Comparison of ENCODE assay signal across 1 cellular context in genomic region chr7:149458235-149458634, GRCh38.
TF ChIP-seq lines count a peak whose summit lies in the region.

No MANE protein-coding gene starts in this region.

TF ChIP-seq in K562, 482 proteins besides CTCF, POLR2A, EP300 and RAD21 (continued from another document and continues in another):
- TF ChIP-seq CREB5 (CRISPR knock-in tag; IDR thresholded peaks at IDR 0.05): no peak
- no peak for TF ChIP-seq XRCC5 (IDR thresholded peaks at IDR 0.05; ENCODE audit: low read depth, low read length)
- 0 out of 4 replicates have a peak, but pooled peaks of 1 of the 2 experiments have one; percentile 13 for TF ChIP-seq HDAC1 (IDR thresholded peaks at IDR 0.05)
- no peak for TF ChIP-seq MXI1 (IDR thresholded peaks at IDR 0.05; ENCODE audit: low read depth, low read length)
- TF ChIP-seq GABPB1 (CRISPR knock-in tag; IDR thresholded peaks at IDR 0.05): 0 out of 2 replicates have a peak, but pooled peaks have one; percentile 2
- no peak for TF ChIP-seq ZNF134 (CRISPR knock-in tag; conservative IDR thresholded peaks at IDR 0.05)
- no peak for TF ChIP-seq JUN (IDR thresholded peaks at IDR 0.05; ENCODE audit: borderline replicate concordance, low read depth, low read length)
- no peak for TF ChIP-seq JUN (CRISPR knock-in tag; IDR thresholded peaks at IDR 0.05; ENCODE audit: borderline replicate concordance)
- TF ChIP-seq MEIS2 (IDR thresholded peaks at IDR 0.05; ENCODE audit: partially characterized antibody): no peak
- 0 out of 2 replicates have a peak, but pooled peaks have one; percentile 46 for TF ChIP-seq THRAP3 (IDR thresholded peaks at IDR 0.05; ENCODE audit: borderline replicate concordance)
- TF ChIP-seq, protein P1, sequence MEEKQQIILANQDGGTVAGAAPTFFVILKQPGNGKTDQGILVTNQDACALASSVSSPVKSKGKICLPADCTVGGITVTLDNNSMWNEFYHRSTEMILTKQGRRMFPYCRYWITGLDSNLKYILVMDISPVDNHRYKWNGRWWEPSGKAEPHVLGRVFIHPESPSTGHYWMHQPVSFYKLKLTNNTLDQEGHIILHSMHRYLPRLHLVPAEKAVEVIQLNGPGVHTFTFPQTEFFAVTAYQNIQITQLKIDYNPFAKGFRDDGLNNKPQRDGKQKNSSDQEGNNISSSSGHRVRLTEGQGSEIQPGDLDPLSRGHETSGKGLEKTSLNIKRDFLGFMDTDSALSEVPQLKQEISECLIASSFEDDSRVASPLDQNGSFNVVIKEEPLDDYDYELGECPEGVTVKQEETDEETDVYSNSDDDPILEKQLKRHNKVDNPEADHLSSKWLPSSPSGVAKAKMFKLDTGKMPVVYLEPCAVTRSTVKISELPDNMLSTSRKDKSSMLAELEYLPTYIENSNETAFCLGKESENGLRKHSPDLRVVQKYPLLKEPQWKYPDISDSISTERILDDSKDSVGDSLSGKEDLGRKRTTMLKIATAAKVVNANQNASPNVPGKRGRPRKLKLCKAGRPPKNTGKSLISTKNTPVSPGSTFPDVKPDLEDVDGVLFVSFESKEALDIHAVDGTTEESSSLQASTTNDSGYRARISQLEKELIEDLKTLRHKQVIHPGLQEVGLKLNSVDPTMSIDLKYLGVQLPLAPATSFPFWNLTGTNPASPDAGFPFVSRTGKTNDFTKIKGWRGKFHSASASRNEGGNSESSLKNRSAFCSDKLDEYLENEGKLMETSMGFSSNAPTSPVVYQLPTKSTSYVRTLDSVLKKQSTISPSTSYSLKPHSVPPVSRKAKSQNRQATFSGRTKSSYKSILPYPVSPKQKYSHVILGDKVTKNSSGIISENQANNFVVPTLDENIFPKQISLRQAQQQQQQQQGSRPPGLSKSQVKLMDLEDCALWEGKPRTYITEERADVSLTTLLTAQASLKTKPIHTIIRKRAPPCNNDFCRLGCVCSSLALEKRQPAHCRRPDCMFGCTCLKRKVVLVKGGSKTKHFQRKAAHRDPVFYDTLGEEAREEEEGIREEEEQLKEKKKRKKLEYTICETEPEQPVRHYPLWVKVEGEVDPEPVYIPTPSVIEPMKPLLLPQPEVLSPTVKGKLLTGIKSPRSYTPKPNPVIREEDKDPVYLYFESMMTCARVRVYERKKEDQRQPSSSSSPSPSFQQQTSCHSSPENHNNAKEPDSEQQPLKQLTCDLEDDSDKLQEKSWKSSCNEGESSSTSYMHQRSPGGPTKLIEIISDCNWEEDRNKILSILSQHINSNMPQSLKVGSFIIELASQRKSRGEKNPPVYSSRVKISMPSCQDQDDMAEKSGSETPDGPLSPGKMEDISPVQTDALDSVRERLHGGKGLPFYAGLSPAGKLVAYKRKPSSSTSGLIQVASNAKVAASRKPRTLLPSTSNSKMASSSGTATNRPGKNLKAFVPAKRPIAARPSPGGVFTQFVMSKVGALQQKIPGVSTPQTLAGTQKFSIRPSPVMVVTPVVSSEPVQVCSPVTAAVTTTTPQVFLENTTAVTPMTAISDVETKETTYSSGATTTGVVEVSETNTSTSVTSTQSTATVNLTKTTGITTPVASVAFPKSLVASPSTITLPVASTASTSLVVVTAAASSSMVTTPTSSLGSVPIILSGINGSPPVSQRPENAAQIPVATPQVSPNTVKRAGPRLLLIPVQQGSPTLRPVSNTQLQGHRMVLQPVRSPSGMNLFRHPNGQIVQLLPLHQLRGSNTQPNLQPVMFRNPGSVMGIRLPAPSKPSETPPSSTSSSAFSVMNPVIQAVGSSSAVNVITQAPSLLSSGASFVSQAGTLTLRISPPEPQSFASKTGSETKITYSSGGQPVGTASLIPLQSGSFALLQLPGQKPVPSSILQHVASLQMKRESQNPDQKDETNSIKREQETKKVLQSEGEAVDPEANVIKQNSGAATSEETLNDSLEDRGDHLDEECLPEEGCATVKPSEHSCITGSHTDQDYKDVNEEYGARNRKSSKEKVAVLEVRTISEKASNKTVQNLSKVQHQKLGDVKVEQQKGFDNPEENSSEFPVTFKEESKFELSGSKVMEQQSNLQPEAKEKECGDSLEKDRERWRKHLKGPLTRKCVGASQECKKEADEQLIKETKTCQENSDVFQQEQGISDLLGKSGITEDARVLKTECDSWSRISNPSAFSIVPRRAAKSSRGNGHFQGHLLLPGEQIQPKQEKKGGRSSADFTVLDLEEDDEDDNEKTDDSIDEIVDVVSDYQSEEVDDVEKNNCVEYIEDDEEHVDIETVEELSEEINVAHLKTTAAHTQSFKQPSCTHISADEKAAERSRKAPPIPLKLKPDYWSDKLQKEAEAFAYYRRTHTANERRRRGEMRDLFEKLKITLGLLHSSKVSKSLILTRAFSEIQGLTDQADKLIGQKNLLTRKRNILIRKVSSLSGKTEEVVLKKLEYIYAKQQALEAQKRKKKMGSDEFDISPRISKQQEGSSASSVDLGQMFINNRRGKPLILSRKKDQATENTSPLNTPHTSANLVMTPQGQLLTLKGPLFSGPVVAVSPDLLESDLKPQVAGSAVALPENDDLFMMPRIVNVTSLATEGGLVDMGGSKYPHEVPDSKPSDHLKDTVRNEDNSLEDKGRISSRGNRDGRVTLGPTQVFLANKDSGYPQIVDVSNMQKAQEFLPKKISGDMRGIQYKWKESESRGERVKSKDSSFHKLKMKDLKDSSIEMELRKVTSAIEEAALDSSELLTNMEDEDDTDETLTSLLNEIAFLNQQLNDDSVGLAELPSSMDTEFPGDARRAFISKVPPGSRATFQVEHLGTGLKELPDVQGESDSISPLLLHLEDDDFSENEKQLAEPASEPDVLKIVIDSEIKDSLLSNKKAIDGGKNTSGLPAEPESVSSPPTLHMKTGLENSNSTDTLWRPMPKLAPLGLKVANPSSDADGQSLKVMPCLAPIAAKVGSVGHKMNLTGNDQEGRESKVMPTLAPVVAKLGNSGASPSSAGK (IDR thresholded peaks at IDR 0.05): no peak
- no peak for TF ChIP-seq NEUROD1 (IDR thresholded peaks at IDR 0.05; ENCODE audit: borderline replicate concordance, low read depth, low read length, partially characterized antibody)
- TF ChIP-seq NR3C1 (CRISPR knock-in tag; IDR thresholded peaks at IDR 0.05): no peak
- TF ChIP-seq TBL1XR1 (IDR thresholded peaks at IDR 0.05; ENCODE audit: low read length in 2 of 2): no peak
- no peak for TF ChIP-seq CREBBP (IDR thresholded peaks at IDR 0.05; ENCODE audit: low read depth, low read length)
- TF ChIP-seq ZNF76 (CRISPR knock-in tag; IDR thresholded peaks at IDR 0.05; ENCODE audit: borderline replicate concordance): no peak
- no peak for TF ChIP-seq ZNF699 (CRISPR knock-in tag; IDR thresholded peaks at IDR 0.05; ENCODE audit: insufficient replicate concordance)
- TF ChIP-seq GATAD2B (IDR thresholded peaks at IDR 0.05; ENCODE audit: borderline replicate concordance): no peak
- no peak for TF ChIP-seq SIN3B (IDR thresholded peaks at IDR 0.05; ENCODE audit: low read depth)
- TF ChIP-seq HLTF (IDR thresholded peaks at IDR 0.05): no peak
- no peak for TF ChIP-seq GABPB2 (CRISPR knock-in tag; conservative IDR thresholded peaks at IDR 0.05)
- no peak for TF ChIP-seq CUX1 (CRISPR knock-in tag; IDR thresholded peaks at IDR 0.05)
- TF ChIP-seq TSC22D4 (tag; IDR thresholded peaks at IDR 0.05): no peak
- no peak for TF ChIP-seq TCF7 (IDR thresholded peaks at IDR 0.05; ENCODE audit: borderline replicate concordance)
- no peak for TF ChIP-seq CTCFL (IDR thresholded peaks at IDR 0.05; ENCODE audit: borderline replicate concordance, insufficient read depth, low read depth, low read length, poor library complexity, severe bottlenecking)
- no peak for TF ChIP-seq ZNF143 (CRISPR knock-in tag; IDR thresholded peaks at IDR 0.05)
- TF ChIP-seq, protein P2, sequence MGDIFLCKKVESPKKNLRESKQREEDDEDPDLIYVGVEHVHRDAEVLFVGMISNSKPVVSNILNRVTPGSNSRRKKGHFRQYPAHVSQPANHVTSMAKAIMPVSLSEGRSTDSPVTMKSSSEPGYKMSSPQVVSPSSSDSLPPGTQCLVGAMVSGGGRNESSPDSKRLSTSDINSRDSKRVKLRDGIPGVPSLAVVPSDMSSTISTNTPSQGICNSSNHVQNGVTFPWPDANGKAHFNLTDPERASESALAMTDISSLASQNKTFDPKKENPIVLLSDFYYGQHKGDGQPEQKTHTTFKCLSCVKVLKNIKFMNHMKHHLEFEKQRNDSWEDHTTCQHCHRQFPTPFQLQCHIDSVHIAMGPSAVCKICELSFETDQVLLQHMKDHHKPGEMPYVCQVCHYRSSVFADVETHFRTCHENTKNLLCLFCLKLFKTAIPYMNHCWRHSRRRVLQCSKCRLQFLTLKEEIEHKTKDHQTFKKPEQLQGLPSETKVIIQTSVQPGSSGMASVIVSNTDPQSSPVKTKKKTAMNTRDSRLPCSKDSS (IDR thresholded peaks at IDR 0.05; ENCODE audit: low read depth, partially characterized antibody): no peak
- no peak for TF ChIP-seq SNIP1 (IDR thresholded peaks at IDR 0.05; ENCODE audit: low read depth)
- TF ChIP-seq EP400 (IDR thresholded peaks at IDR 0.05): no peak
- TF ChIP-seq FOXA3 (CRISPR knock-in tag; conservative IDR thresholded peaks at IDR 0.05 in 1 of 2, IDR thresholded peaks at IDR 0.05 in 1 of 2): 0 out of 4 replicates have a peak, but pooled peaks of 1 of the 2 experiments have one; percentile 3
- no peak for TF ChIP-seq HMG20A (CRISPR knock-in tag; conservative IDR thresholded peaks at IDR 0.05)
